ENCODE assay signal across 12 cellular contexts in genomic region chr4:78622253-78622979, GRCh38.
A peak's percentile ranks its signal among the peaks of the same experiment; 100 is the strongest.
DNase-seq lines count a peak whose midpoint lies in the region; ATAC-seq, FAIRE-seq and TF ChIP-seq lines count a peak whose summit lies in the region.
"Had no signal": no experiment of that assay in that cellular context is flagged by ENCODE, and none has a peak within 500 bp of the region (broad histone marks: within the 10 kb centered on the region; RNA-seq: fewer than 3 reads in every experiment).

No MANE protein-coding gene starts in this region.

- intact Hi-C loops in GM12878 (cut with micrococcal nuclease; ENCODE audit: unreplicated experiment): no loop called here

- in situ Hi-C loops in GM12878 (cut with MboI): no loop called here

- no peak overlapping the region for H3K9ac ChIP-seq in GM12878 (ENCODE audit: control insufficient read depth, insufficient read depth, low read length)

- H3K4me1 ChIP-seq in ACC112 (ENCODE audit: control insufficient read depth, insufficient read depth, low read length, unreplicated experiment): peaks cover 11% of the 10 kb centered on the region
- H3K4me1 ChIP-seq in GM12878 (ENCODE audit: control insufficient read depth, insufficient read depth, low read length): peaks cover 12% of the 10 kb centered on the region; the same call in 1 of the 2 replicates

- no peaks in the 10 kb centered on the region for H3K9me3 ChIP-seq in GM12878 (replicated peaks; ENCODE audit: control insufficient read depth, insufficient read depth, low read length)

- SMC1A ChIA-PET in GM12878 (lab: Charles Lee; ENCODE audit: uncharacterized antibody, unreplicated experiment): interaction anchor here (0.6 to 17.1 kb wide), 6 partner anchors 11 to 37 kb away, joined by 4 to 379 read pairs (median 14); no protein-coding TSS in a partner anchor

- DNase-seq in HT1080 (ENCODE audit: low read depth): peak; percentile 88
- no peak for DNase-seq in GM12878 (ENCODE audit: low read depth, low spot score)
- peak; percentile 88 for DNase-seq in islet precursor cell
- no peak for DNase-seq in iPS-NIHi11 (ENCODE audit: low spot score)
- DNase-seq in NCI-H2107 (lab: John Stamatoyannopoulos, UW): no peak
- DNase-seq in HPDE6-E6E7 (ENCODE audit: extremely low spot score): no peak
- DNase-seq: activated naive CD4-positive, alpha-beta T cell treated with anti-CD3 and anti-CD28 coated beads, Interleukin-2, amount 10 ng/mL, durations not matched to agents 7 days and 5 days; naive thymus-derived CD8-positive, alpha-beta T cell; NCI-H524 treated with DMSO at 0.1 percent for 48 hours had no signal

- no peak for TF ChIP-seq POLR2A in GM12878 (IDR thresholded peaks at IDR 0.05; ENCODE audit: low read depth, low read length)

- no peak for TF ChIP-seq RAD21 in GM12878 (IDR thresholded peaks at IDR 0.05; ENCODE audit: insufficient read depth, low read depth, low read length)

- H3K27me3 ChIP-seq in ACC112 (ENCODE audit: insufficient read depth, low read length): no peaks in the 10 kb centered on the region
- H3K27me3 ChIP-seq in GM12878 (replicated peaks in 1 of 2; ENCODE audit: control insufficient read depth in 2 of 2, insufficient read depth in 2 of 2, low read length in 1 of 2): no peaks in the 10 kb centered on the region

- FAIRE-seq in GM12878 (lab: Jason Lieb, UNC): no peak

- H3K4me3 ChIP-seq in ACC112 (ENCODE audit: low read depth, low read length) (no peak overlapping the region), GM12878 (no peak overlapping the region)
- H3K4me3 ChIP-seq: SK-N-MC had no signal

- H3K36me3 ChIP-seq in ACC112 (ENCODE audit: insufficient read depth, low read length) (no peaks in the 10 kb centered on the region), GM12878 (ENCODE audit: control insufficient read depth in 2 of 2, insufficient read depth in 2 of 2, low read length in 1 of 2) (no peaks in the 10 kb centered on the region)

- BruUV-seq in GM12878 (replicated peaks; lab: Mats Ljungman, UMichigan): no TSS peak

- TF ChIP-seq EP300 in GM12878 (IDR thresholded peaks at IDR 0.05; ENCODE audit: borderline replicate concordance in 1 of 2, control insufficient read depth in 1 of 2, low read depth in 2 of 2, low read length in 2 of 2): no peak

- H3K27ac ChIP-seq in ACC112 (ENCODE audit: low read depth, low read length): no peak overlapping the region
- no peak overlapping the region for H3K27ac ChIP-seq in GM12878 (ENCODE audit: control insufficient read depth, insufficient read depth)
- H3K27ac ChIP-seq: SK-N-MC had no signal

- no peak for TF ChIP-seq CTCF in GM12878 (IDR thresholded peaks at IDR 0.05 in 2 of 3, conservative IDR thresholded peaks at IDR 0.05 in 1 of 3; ENCODE audit: control insufficient read depth in 2 of 3, extremely low read depth in 1 of 3, insufficient read depth in 1 of 3, low read depth in 3 of 3, low read length in 3 of 3)

- CTCF ChIA-PET in GM12878 (lab: Yijun Ruan, JAX): interaction anchor here (1.1 to 12.0 kb wide), 4 partner anchors 9 to 99 kb away, joined by 3 to 119 read pairs (median 4); no protein-coding TSS in a partner anchor

- 89% methylated on average over 6 of the region's 6 CpGs for WGBS in GM12878 (ENCODE audit: insufficient coverage, insufficient replicate concordance, low lambda C conversion rate, missing lambda C conversion rate)

- no peaks in the 10 kb centered on the region for H4K20me1 ChIP-seq in GM12878 (ENCODE audit: control insufficient read depth, insufficient read depth)

- POLR2A ChIA-PET in GM12878 (lab: Charles Lee): interaction anchor here (2.1 to 3.1 kb wide), 2 partner anchors 11 to 15 kb away, joined by 7 to 9 read pairs; no protein-coding TSS in a partner anchor

- ATAC-seq in GM12878 (no peak), GM19324 (IDR thresholded peaks at IDR 0.05; ENCODE audit: low FRiP score, unreplicated experiment) (no peak)
- ATAC-seq: naive thymus-derived CD8-positive, alpha-beta T cell had no signal

- RAD21 ChIA-PET in GM12878 (lab: Charles Lee; ENCODE audit: unreplicated experiment): interaction anchor here (2.9 to 17.1 kb wide), 2 partner anchors 10 to 85 kb away, joined by 7 to 265 read pairs; no protein-coding TSS in a partner anchor

- H3K79me2 ChIP-seq in ACC112 (ENCODE audit: control insufficient read depth, insufficient read depth, low read length, unreplicated experiment) (no peaks in the 10 kb centered on the region), GM12878 (ENCODE audit: control insufficient read depth, insufficient read depth, low read length) (no peaks in the 10 kb centered on the region)

- H3K4me2 ChIP-seq in GM12878 (ENCODE audit: control insufficient read depth, insufficient read depth): no peak overlapping the region

- peak overlapping the region; percentile 21 for H2AFZ ChIP-seq in ACC112 (ENCODE audit: low read length, unreplicated experiment)
- H2AFZ ChIP-seq in GM12878 (ENCODE audit: control insufficient read depth, low read depth, low read length): no peak overlapping the region

TF ChIP-seq in GM12878, 131 proteins besides CTCF, POLR2A, EP300 and RAD21:
- TF ChIP-seq ZNF24 (IDR thresholded peaks at IDR 0.05): 0 out of 2 replicates have a peak, but pooled peaks have one; percentile 12
- TF ChIP-seq HDAC2 (IDR thresholded peaks at IDR 0.05): no peak

Comparison
In these comparisons a context has a peak if more than half of its experiments do, and no peak if none do; other contexts are left out.
1. DNase-seq: peak in HT1080 (single experiment) and islet precursor cell (single experiment); none in GM12878 (single experiment), iPS-NIHi11 (single experiment), NCI-H2107 (single experiment) and HPDE6-E6E7 (single experiment).